8 cellular contexts compared by ENCODE assay signal in the genomic region with DNA sequence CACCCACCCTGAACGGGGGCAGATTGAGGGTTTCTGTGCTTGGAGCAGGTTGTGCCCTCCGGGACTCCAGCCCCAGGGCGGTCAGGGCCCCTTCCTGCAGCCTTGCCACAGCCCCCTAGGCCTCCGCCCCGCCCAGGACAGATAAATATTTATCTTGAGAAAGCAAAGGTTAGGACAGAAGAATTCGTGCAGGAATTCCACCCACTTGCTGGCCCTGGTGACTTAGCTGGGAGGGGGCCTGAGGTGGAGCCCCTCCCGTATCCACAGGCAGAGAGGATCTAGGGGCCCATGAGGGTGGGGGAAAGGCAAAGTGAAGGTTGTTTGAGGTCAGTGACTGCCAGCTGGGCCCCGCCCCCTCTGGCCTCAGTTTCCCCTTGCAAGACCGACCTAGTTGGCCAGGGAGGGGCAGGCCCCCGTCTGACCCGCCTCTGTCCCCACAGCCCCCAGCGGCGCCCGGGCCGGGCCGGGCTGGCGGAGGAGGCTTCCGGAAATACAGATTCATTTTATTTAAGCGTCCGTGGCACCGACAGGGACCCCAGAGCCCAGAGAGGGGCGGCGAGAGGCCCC. TPM values are rescaled to one million over a fixed set of nuclear protein-coding genes. Genes with fewer than 3 reads are reported as not detected.
A peak's percentile ranks its signal among the peaks of the same experiment; 100 is the strongest.
DNase-seq lines count a peak whose midpoint lies in the region; ATAC-seq, FAIRE-seq and TF ChIP-seq lines count a peak whose summit lies in the region.

No MANE protein-coding gene starts in this region.

- DNase-seq in left ventricle myocardium inferior (no peak), left cardiac atrium (no peak), bronchial epithelial cell (ENCODE audit: low read depth) (peak; percentile 13), NCI-H446 treated with DMSO at 0.1 percent for 48 hours (lab: John Stamatoyannopoulos, UW) (no peak), COLO668 (lab: John Stamatoyannopoulos, UW; ENCODE audit: unreplicated experiment) (no peak), NCI-H2107 (lab: John Stamatoyannopoulos, UW) (no peak), AG08396 (ENCODE audit: low spot score) (no peak)

- intact Hi-C loops in left ventricle myocardium inferior (cut with micrococcal nuclease): no loop called here
- intact Hi-C loops in left cardiac atrium (cut with DNase I): no loop called here

- peak overlapping the region; percentile 56 to 92 for H3K9ac ChIP-seq in mucosa of rectum (ENCODE audit: low read depth in 1 of 2, low read length in 2 of 2)

- H3K9me3 ChIP-seq in left ventricle myocardium inferior (replicated peaks) (no peaks in the 10 kb centered on the region), mucosa of rectum (ENCODE audit: control insufficient read depth in 2 of 2, low read length in 2 of 2) (no peaks in the 10 kb centered on the region)

- ATAC-seq in left cardiac atrium: no peak

- H3K4me1 ChIP-seq in left ventricle myocardium inferior (peaks cover 87% of the 10 kb centered on the region), mucosa of rectum (ENCODE audit: control insufficient read depth in 2 of 2, insufficient read depth in 2 of 2, low read length in 2 of 2) (peaks cover 41 to 54% of the 10 kb centered on the region in 2 donors)

- H3K27me3 ChIP-seq in left ventricle myocardium inferior (ENCODE audit: low read depth) (no peaks in the 10 kb centered on the region), bronchial epithelial cell (ENCODE audit: control insufficient read depth, insufficient read depth, low read length) (no peaks in the 10 kb centered on the region), mucosa of rectum (ENCODE audit: control insufficient read depth in 2 of 2, insufficient read depth in 2 of 2, low read length in 2 of 2) (no peaks in the 10 kb centered on the region)

- peak overlapping the region; percentile 93 for H3K4me3 ChIP-seq in left ventricle myocardium inferior
- peak overlapping the region; percentile 14 for H3K4me3 ChIP-seq in bronchial epithelial cell (ENCODE audit: low read depth, low read length)
- peak overlapping the region; percentile 55 to 86 for H3K4me3 ChIP-seq in mucosa of rectum (ENCODE audit: low read length in 2 of 2)

- TF ChIP-seq CTCF in left ventricle myocardium inferior (IDR thresholded peaks at IDR 0.05; ENCODE audit: borderline replicate concordance) (no peak), bronchial epithelial cell (IDR thresholded peaks at IDR 0.05; ENCODE audit: insufficient read depth, low read length, severe bottlenecking) (no peak)

- H3K36me3 ChIP-seq in left ventricle myocardium inferior (peaks cover 74% of the 10 kb centered on the region), bronchial epithelial cell (ENCODE audit: control insufficient read depth, insufficient read depth, low read length) (peaks cover 48% of the 10 kb centered on the region), mucosa of rectum (ENCODE audit: control insufficient read depth in 2 of 2, insufficient read depth in 2 of 2, low read length in 2 of 2) (peaks cover 33 to 41% of the 10 kb centered on the region in 2 donors)

- H3K27ac ChIP-seq in left ventricle myocardium inferior (replicated peaks) (peak overlapping the region; percentile 100), mucosa of rectum (ENCODE audit: low read depth in 2 of 2, low read length in 2 of 2) (peak overlapping the region; percentile 96 to 99)

- no peak for FAIRE-seq in bronchial epithelial cell (lab: Jason Lieb, UNC)

RNA-seq across cellular contexts. Expression of gene MIDN, which starts 5.2 kb away (rescaled TPM):
- total RNA-seq in left ventricle myocardium inferior (60.5 TPM), left cardiac atrium (100 to 1,000 TPM in 1 of 2 donors, 10 to 100 TPM in 1; 58.7 to 148 TPM), bronchial epithelial cell (15.8 and 31.1 TPM in 2 replicates)

RNA-seq across cellular contexts. Expression of gene ATP5F1D, which starts 12.0 kb away (rescaled TPM):
- total RNA-seq in left ventricle myocardium inferior (501 TPM), left cardiac atrium (100 to 1,000 TPM; 540 to 639 TPM), bronchial epithelial cell (8.7 and 14.8 TPM in 2 replicates)

RNA-seq across cellular contexts. Expression of gene CIRBP, which starts 15.5 kb away (rescaled TPM):
- 229 TPM for total RNA-seq in left ventricle myocardium inferior
- total RNA-seq in left cardiac atrium: 100 to 1,000 TPM; 229 to 379 TPM
- 317 and 370 TPM in 2 replicates for total RNA-seq in bronchial epithelial cell

RNA-seq across cellular contexts. Expression of gene CBARP, which starts 15.8 kb away (rescaled TPM):
- total RNA-seq in left ventricle myocardium inferior (0.96 TPM), left cardiac atrium (1 to 10 TPM; 1.6 to 3.8 TPM), bronchial epithelial cell (1.2 and 2.9 TPM in 2 replicates)

RNA-seq across cellular contexts. Expression of gene FAM174C, which starts 21.7 kb away (rescaled TPM):
- total RNA-seq in left ventricle myocardium inferior (12.4 TPM), left cardiac atrium (10 to 100 TPM; 19.2 to 21.4 TPM), bronchial epithelial cell (20.8 and 27.1 TPM in 2 replicates)

Comparison
In these comparisons a context has a peak if more than half of its experiments do, and no peak if none do; other contexts are left out.
1. H3K4me3 ChIP-seq: peak in every context shown above with its lines; median percentile 93 in left ventricle myocardium inferior; 70 in mucosa of rectum; 14 in bronchial epithelial cell.
2. RNA of gene ATP5F1D, which starts 12.0 kb away (total RNA-seq): 540 to 639 TPM in left cardiac atrium and 501 TPM in left ventricle myocardium inferior (single experiment); 8.7 to 14.8 TPM in bronchial epithelial cell; every median in the first group is over 10 times any median in the second.